24 cellular contexts compared by ENCODE assay signal in genomic region chr11:37026326-37026725, GRCh38.
"Had no signal": no experiment of that assay in that cellular context is flagged by ENCODE, and none has a peak within 500 bp of the region (broad histone marks: within the 10 kb centered on the region; RNA-seq: fewer than 3 reads in every experiment).

No MANE protein-coding gene starts in this region.

- H3K36me3 Mint-ChIP-seq: memory B cell; naive B cell; natural killer cell treated with Interleukin-12 subunit alpha and Interleukin-12 subunit beta and Interleukin-15 and Interleukin-18, amount 100 ng/mL, for 72 hours; stimulated activated naive B cell treated with anti-CD40 and anti-IgM and Interleukin-4, amounts not matched to agents 10 μg/mL and 1 μg/mL and 100 μg/mL, for 72 hours had no signal

- H3K27me3 Mint-ChIP-seq: memory B cell; naive B cell; natural killer cell treated with Interleukin-12 subunit alpha and Interleukin-12 subunit beta and Interleukin-15 and Interleukin-18, amount 100 ng/mL, for 72 hours; progenitor cell of endocrine pancreas; stimulated activated naive B cell treated with anti-CD40 and anti-IgM and Interleukin-4, amounts not matched to agents 10 μg/mL and 1 μg/mL and 100 μg/mL, for 72 hours; stimulated activated naive CD8-positive, alpha-beta T cell treated with anti-CD3 and anti-CD28 coated beads, Interleukin-15, Interleukin-2, amounts not matched to agents 100 ng/mL and 50 ng/mL, for 24 hours had no signal

- H3K27ac ChIP-seq: dorsolateral prefrontal cortex, neutrophil, parathyroid adenoma, right lobe of liver, thoracic aorta, tibial nerve had no signal

- H3K4me1 ChIP-seq: parathyroid adenoma, right lobe of liver, tibial nerve had no signal

- H3K36me3 ChIP-seq: neutrophil, right lobe of liver, thoracic aorta, tibial nerve had no signal

- H3K4me1 Mint-ChIP-seq: memory B cell; naive B cell; stimulated activated naive B cell treated with anti-CD40 and anti-IgM and Interleukin-4, amounts not matched to agents 10 μg/mL and 1 μg/mL and 100 μg/mL, for 72 hours had no signal

- H3K27ac Mint-ChIP-seq: memory B cell; mesothelial cell of epicardium; naive B cell; natural killer cell treated with Interleukin-12 subunit alpha and Interleukin-12 subunit beta and Interleukin-15 and Interleukin-18, amount 100 ng/mL, for 72 hours; progenitor cell of endocrine pancreas; stimulated activated naive B cell treated with anti-CD40 and anti-IgM and Interleukin-4, amounts not matched to agents 10 μg/mL and 1 μg/mL and 100 μg/mL, for 72 hours; stimulated activated naive CD8-positive, alpha-beta T cell treated with anti-CD3 and anti-CD28 coated beads, Interleukin-15, Interleukin-2, amounts not matched to agents 100 ng/mL and 50 ng/mL, for 24 hours had no signal

- H3K4me3 Mint-ChIP-seq: memory B cell; mesothelial cell of epicardium; naive B cell; natural killer cell treated with Interleukin-12 subunit alpha and Interleukin-12 subunit beta and Interleukin-15 and Interleukin-18, amount 100 ng/mL, for 72 hours; neural crest cell; stimulated activated naive B cell treated with anti-CD40 and anti-IgM and Interleukin-4, amounts not matched to agents 10 μg/mL and 1 μg/mL and 100 μg/mL, for 72 hours; stimulated activated naive CD8-positive, alpha-beta T cell treated with anti-CD3 and anti-CD28 coated beads, Interleukin-15, Interleukin-2, amounts not matched to agents 100 ng/mL and 50 ng/mL, for 24 hours had no signal

- H3K79me2 ChIP-seq: parathyroid adenoma had no signal

- ATAC-seq: left colon; left ventricle myocardium superior; mucosa of descending colon; natural killer cell treated with Interleukin-12 subunit alpha and Interleukin-12 subunit beta and Interleukin-15 and Interleukin-18, amount 100 ng/mL, for 72 hours; right lobe of liver; stimulated activated naive B cell treated with anti-CD40 and anti-IgM and Interleukin-4, amounts not matched to agents 10 μg/mL and 1 μg/mL and 100 μg/mL, for 72 hours had no signal

- H3K9ac ChIP-seq: parathyroid adenoma had no signal

- DNase-seq: dorsolateral prefrontal cortex; effector CD4-positive, alpha-beta T cell; hypothalamus; kidney glomerular epithelial cell; left colon; left ventricle myocardium superior; mucosa of descending colon; naive B cell; right lobe of liver; small intestine; stimulated activated CD4-positive, alpha-beta T cell treated with anti-CD3 and anti-CD28 coated beads, Interleukin-15, amount 100 ng/mL, for 24 hours; stimulated activated CD4-positive, alpha-beta T cell treated with anti-CD3 and anti-CD28 coated beads, Interleukin-2, amount 100 ng/mL, for 48 hours; stimulated activated naive B cell treated with anti-CD40 and anti-IgM and Interleukin-4, amounts not matched to agents 10 μg/mL and 1 μg/mL and 100 μg/mL, for 72 hours had no signal

- H3K9me3 ChIP-seq: neutrophil, thoracic aorta, tibial nerve had no signal

- H3K27me3 ChIP-seq: dorsolateral prefrontal cortex, neutrophil, right lobe of liver, tibial nerve had no signal

- H3K4me3 ChIP-seq: dorsolateral prefrontal cortex, lung, mucosa of descending colon, right lobe of liver, thoracic aorta, tibial nerve had no signal

- H3K9me3 Mint-ChIP-seq: stimulated activated naive B cell treated with anti-CD40 and anti-IgM and Interleukin-4, amounts not matched to agents 10 μg/mL and 1 μg/mL and 100 μg/mL, for 72 hours had no signal
